8 cellular contexts compared by ENCODE assay signal in the genomic region with DNA sequence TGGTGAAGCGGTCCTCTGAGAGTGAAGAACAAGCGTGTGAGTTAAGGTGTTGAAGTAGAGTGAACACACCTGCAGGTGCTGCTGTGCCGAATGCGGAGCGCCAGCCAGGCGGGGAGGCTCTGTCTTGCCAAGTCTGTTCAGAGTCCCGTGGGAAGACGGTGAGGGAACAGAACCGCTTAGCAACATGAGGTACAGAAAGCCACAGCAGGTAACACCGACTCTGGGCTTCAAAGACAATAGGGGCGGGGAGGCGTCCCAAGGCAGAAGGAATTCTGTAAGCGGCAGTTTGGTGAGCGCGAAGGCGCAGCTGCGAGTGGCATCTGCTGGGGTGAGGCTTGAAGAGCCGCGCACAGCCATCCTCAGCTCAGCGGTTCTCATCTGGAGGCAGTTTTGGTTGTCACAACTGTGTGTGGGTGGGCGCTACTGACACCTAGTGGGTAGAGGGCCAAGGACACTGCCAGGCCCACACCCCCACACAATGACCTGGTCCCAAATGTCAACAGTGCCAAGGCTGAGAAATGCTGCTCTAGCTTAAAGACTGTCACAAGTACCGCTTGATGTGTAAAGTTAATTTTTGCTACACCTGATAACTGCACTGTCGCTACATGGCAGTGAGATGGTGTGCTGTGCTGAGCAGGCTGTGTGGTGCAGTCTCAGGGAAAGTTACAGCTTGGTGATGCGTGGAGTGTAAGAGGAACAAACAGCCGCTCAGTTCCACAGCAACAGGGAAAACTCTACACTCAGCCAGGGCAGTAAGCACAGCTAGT.
DNase-seq lines count a peak whose midpoint lies in the region; ATAC-seq and TF ChIP-seq lines count a peak whose summit lies in the region.

No MANE protein-coding gene starts in this region.

- DNase-seq in Ammon's horn (ENCODE audit: low spot score) (peak; percentile 63), GM12865 (ENCODE audit: low read depth) (peak; percentile 59), NCI-H524 treated with DMSO at 0.1 percent for 48 hours (lab: John Stamatoyannopoulos, UW) (peak; percentile 80), brain microvascular endothelial cell (no peak), left lobe of liver (ENCODE audit: low spot score) (no peak), mesothelial cell of epicardium (ENCODE audit: low spot score in 2 of 2, unreplicated experiment in 2 of 2) (no peak)

- ATAC-seq in HG03097 (IDR thresholded peaks at IDR 0.05; ENCODE audit: low FRiP score, unreplicated experiment) (peak; percentile 54), left lobe of liver (peak; percentile 66), HG03045 (IDR thresholded peaks at IDR 0.05; ENCODE audit: unreplicated experiment) (no peak)

- in situ Hi-C loops in brain microvascular endothelial cell (cut with HindIII; ENCODE audit: low pct_ligation_motif_present, low sequenced_read_pairs) = no loop called here

- H3K27me3 Mint-ChIP-seq in mesothelial cell of epicardium (ENCODE audit: low read depth) = no peaks in the 10 kb centered on the region

- H3K27me3 ChIP-seq in brain microvascular endothelial cell (replicated peaks) = no peaks in the 10 kb centered on the region

- H3K36me3 Mint-ChIP-seq in mesothelial cell of epicardium = peaks cover 44% of the 10 kb centered on the region

- no peaks in the 10 kb centered on the region for H3K4me1 Mint-ChIP-seq in mesothelial cell of epicardium

- H3K9me3 Mint-ChIP-seq in mesothelial cell of epicardium = no peaks in the 10 kb centered on the region

- H3K4me3 ChIP-seq in GM12865 (ENCODE audit: low read depth, low read length) = no peak overlapping the region
- no peak overlapping the region for H3K4me3 ChIP-seq in brain microvascular endothelial cell (ENCODE audit: low read depth, low read length)

- no peaks in the 10 kb centered on the region for H3K36me3 ChIP-seq in brain microvascular endothelial cell (replicated peaks)

- H3K4me3 Mint-ChIP-seq in mesothelial cell of epicardium = no peak overlapping the region

- H3K27ac ChIP-seq in brain microvascular endothelial cell = no peak overlapping the region

- TF ChIP-seq CTCF in GM12865 (IDR thresholded peaks at IDR 0.05; ENCODE audit: insufficient read depth, low read depth, low read length, missing control alignments) (peak; percentile 59), brain microvascular endothelial cell (IDR thresholded peaks at IDR 0.05; ENCODE audit: low read depth, low read length, missing control alignments) (peak; percentile 68), mesothelial cell of epicardium (IDR thresholded peaks at IDR 0.05; ENCODE audit: unreplicated experiment) (no peak)

- no peak overlapping the region for H3K27ac Mint-ChIP-seq in mesothelial cell of epicardium

Comparison
In these comparisons a context has a peak if more than half of its experiments do, and no peak if none do; other contexts are left out.
1. DNase-seq: peak in Ammon's horn (single experiment), GM12865 (single experiment) and NCI-H524 treated with DMSO at 0.1 percent for 48 hours (single experiment); none in brain microvascular endothelial cell (single experiment), left lobe of liver (single experiment) and mesothelial cell of epicardium (0 of 2).